In the genomic region with DNA sequence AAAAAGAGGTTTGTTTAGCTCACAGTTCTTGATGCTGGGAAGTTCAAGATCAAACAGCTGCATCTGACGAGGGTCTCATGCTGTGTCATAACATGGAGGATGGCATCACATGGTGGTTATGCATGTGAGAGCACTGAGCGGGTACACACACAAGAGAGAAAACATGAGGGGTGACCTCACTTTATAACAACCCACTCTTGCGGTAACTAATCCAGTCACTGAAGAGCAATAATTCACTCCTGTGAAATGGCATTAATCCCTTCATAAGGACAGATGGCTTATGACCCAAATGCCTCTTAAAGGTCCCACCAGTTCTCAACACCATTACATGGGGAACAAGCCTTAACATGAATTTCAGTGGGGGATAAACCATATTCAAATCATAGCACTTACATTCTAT, we compare ENCODE assay signal across 32 cellular contexts. TPM values are rescaled to one million over a fixed set of nuclear protein-coding genes. Genes with fewer than 3 reads are reported as not detected.
DNase-seq lines count a peak whose midpoint lies in the region; TF ChIP-seq lines count a peak whose summit lies in the region.
"Had no signal": no experiment of that assay in that cellular context is flagged by ENCODE, and none has a peak within 500 bp of the region (broad histone marks: within the 10 kb centered on the region; RNA-seq: fewer than 3 reads in every experiment).

No MANE protein-coding gene starts in this region.

- H3K27me3 ChIP-seq in ovary = no peaks in the 10 kb centered on the region
- H3K27me3 ChIP-seq: tibial nerve had no signal

- peaks cover 0 to 5% of the 10 kb centered on the region in 2 donors for H3K9me3 ChIP-seq in ovary
- H3K9me3 ChIP-seq: mucosa of descending colon had no signal

- DNase-seq in NCI-H1417 (lab: John Stamatoyannopoulos, UW) (peak; percentile 21 to 99 (median 85)), NCI-H1417 treated with DMSO at 0.1 percent for 48 hours (lab: John Stamatoyannopoulos, UW) (no peak), NCI-H1694 (lab: John Stamatoyannopoulos, UW) (peak; percentile 31), NCI-H345 treated with DMSO at 0.1 percent for 48 hours (lab: John Stamatoyannopoulos, UW; ENCODE audit: unreplicated experiment) (peak; percentile 18), myocyte (ENCODE audit: low read depth) (peak; percentile 40), ovary (no peak), hypothalamus (lab: John Stamatoyannopoulos, UW) (no peak)
- DNase-seq in activated CD4-positive, alpha-beta T cell treated with anti-CD3 and anti-CD28 coated beads, Interleukin-2, amount 50 U/mL, for 1 hour = no peak
- DNase-seq: activated CD4-positive, alpha-beta T cell treated with anti-CD3 and anti-CD28 coated beads for 36 hours; activated CD8-positive, alpha-beta memory T cell treated with anti-CD3 and anti-CD28 coated beads for 24 hours; activated effector memory CD4-positive, alpha-beta T cell treated with anti-CD3 and anti-CD28 coated beads, Interleukin-2, amount 50 U/mL, for 16 hours; activated naive CD8-positive, alpha-beta T cell treated with anti-CD3 and anti-CD28 coated beads for 36 hours; aorta; CD4-positive, CD25-positive, alpha-beta regulatory T cell; effector CD4-positive, alpha-beta T cell; H9; head of caudate nucleus; lower lobe of right lung; mucosa of descending colon; NCI-H2081; nephron progenitor cell; NK-92 treated with Interleukin-12 subunit alpha and Interleukin-12 subunit beta, amount 100 ng/mL, for 24 hours; PC-9; stimulated activated CD4-positive, alpha-beta T cell treated with anti-CD3 and anti-CD28 coated beads, Interleukin-2, amount 100 ng/mL, for 24 hours had no signal

- no peaks in the 10 kb centered on the region for H3K4me1 ChIP-seq in ovary (ENCODE audit: insufficient read depth)
- H3K4me1 ChIP-seq: lower lobe of right lung, tibial nerve had no signal

- H3K4me3 ChIP-seq in ovary = no peak overlapping the region
- H3K4me3 ChIP-seq: lower lobe of right lung, mucosa of descending colon, PC-9, tibial nerve had no signal

- H3K27ac ChIP-seq in ovary = no peak overlapping the region
- H3K27ac ChIP-seq: 22Rv1, HL-60, KMS-11, lower lobe of right lung, PC-9, tibial nerve had no signal

- 70 to 78% (median 73%) methylated on average over 3 of the region's 3 CpGs for WGBS in ovary, 3 donors

- intact Hi-C loops in ovary (cut with DNase I) = no loop called here

- no peak for TF ChIP-seq POLR2A in ovary (IDR thresholded peaks at IDR 0.05)

- TF ChIP-seq EP300 in ovary (IDR thresholded peaks at IDR 0.05) = no peak

- no peak for TF ChIP-seq CTCF in ovary (IDR thresholded peaks at IDR 0.05)

- no peaks in the 10 kb centered on the region for H3K36me3 ChIP-seq in ovary
- H3K36me3 ChIP-seq: lower lobe of right lung, tibial nerve had no signal

RNA-seq across cellular contexts. Expression of a gene that starts 23.2 kb away (rescaled TPM):
- total RNA-seq in myocyte = 5.0 and 7.7 TPM in 2 replicates
- 4.5 TPM for polyA plus RNA-seq in myocyte (2012)
- total RNA-seq in ovary = 10 to 100 TPM in 1 of 7 donors, 1 to 10 TPM in 1, under 1 TPM in 2, not detected in 3; 0.08 to 26.9 (median 0.77) TPM
- polyA plus RNA-seq in ovary = 1 to 10 TPM in 1 of 2 donors, under 1 TPM in 1; 0.50 to 7.0 TPM
- total RNA-seq: epithelial cell of proximal tubule, fibroblast of villous mesenchyme, H9, kidney epithelial cell, osteocyte, PC-9 had no signal
- polyA plus RNA-seq: CD4-positive, CD25-positive, alpha-beta regulatory T cell had no signal

RNA-seq across cellular contexts. Expression of a gene that starts 52.6 kb away (rescaled TPM):
- 55.6 and 95.2 TPM in 2 replicates for total RNA-seq in myocyte
- 33.6 TPM for polyA plus RNA-seq in myocyte (2012)
- 100 to 1,000 TPM; 124 to 395 (median 220) TPM for total RNA-seq in ovary
- polyA plus RNA-seq in ovary = 100 to 1,000 TPM; 113 to 167 TPM

Comparison
In these comparisons a context has a peak if more than half of its experiments do, and no peak if none do; other contexts are left out.
1. DNase-seq: peak in NCI-H1417 (3 of 3), NCI-H1694 (single experiment), NCI-H345 treated with DMSO at 0.1 percent for 48 hours (single experiment) and myocyte (single experiment); none in NCI-H1417 treated with DMSO at 0.1 percent for 48 hours (single experiment), activated CD4-positive, alpha-beta T cell treated with anti-CD3 and anti-CD28 coated beads, Interleukin-2, amount 50 U/mL, for 1 hour (single experiment), ovary (0 of 5) and hypothalamus (0 of 51).